2 cellular contexts compared by ENCODE assay signal in genomic region chr1:40722622-40723021, GRCh38.
TF ChIP-seq lines count a peak whose summit lies in the region.

No MANE protein-coding gene starts in this region.

TF ChIP-seq in HEK293, 187 proteins besides CTCF, POLR2A, EP300 and RAD21:
- 0 out of 2 replicates have a peak, but pooled peaks have one; percentile 14 for TF ChIP-seq ZNF654 (tag by site-specific recombination; IDR thresholded peaks at IDR 0.05; ENCODE audit: low read depth)
- TF ChIP-seq, protein P1, sequence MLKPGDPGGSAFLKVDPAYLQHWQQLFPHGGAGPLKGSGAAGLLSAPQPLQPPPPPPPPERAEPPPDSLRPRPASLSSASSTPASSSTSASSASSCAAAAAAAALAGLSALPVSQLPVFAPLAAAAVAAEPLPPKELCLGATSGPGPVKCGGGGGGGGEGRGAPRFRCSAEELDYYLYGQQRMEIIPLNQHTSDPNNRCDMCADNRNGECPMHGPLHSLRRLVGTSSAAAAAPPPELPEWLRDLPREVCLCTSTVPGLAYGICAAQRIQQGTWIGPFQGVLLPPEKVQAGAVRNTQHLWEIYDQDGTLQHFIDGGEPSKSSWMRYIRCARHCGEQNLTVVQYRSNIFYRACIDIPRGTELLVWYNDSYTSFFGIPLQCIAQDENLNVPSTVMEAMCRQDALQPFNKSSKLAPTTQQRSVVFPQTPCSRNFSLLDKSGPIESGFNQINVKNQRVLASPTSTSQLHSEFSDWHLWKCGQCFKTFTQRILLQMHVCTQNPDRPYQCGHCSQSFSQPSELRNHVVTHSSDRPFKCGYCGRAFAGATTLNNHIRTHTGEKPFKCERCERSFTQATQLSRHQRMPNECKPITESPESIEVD (tag by site-specific recombination; IDR thresholded peaks at IDR 0.05) = peak; percentile 16; the same call in 1 of the 2 replicates
- TF ChIP-seq ZFP37 (tag by site-specific recombination; IDR thresholded peaks at IDR 0.05) = no peak
TF ChIP-seq in HEK293: peak in this region for 2.

TF ChIP-seq in GM12878, 131 proteins besides CTCF, POLR2A, EP300 and RAD21 (continued from another document):
- TF ChIP-seq ZNF687 (IDR thresholded peaks at IDR 0.05) (no peak), DPF2 (IDR thresholded peaks at IDR 0.05) (no peak), MTA3 (IDR thresholded peaks at IDR 0.05; ENCODE audit: borderline replicate concordance, low read length) (no peak), STAT3 (IDR thresholded peaks at IDR 0.05; ENCODE audit: low read depth, low read length) (no peak), CUX1 (IDR thresholded peaks at IDR 0.05; ENCODE audit: insufficient replicate concordance, low read depth, low read length) (no peak), FOS (IDR thresholded peaks at IDR 0.05; ENCODE audit: borderline replicate concordance, extremely low read depth, insufficient read length) (no peak)
